19 cellular contexts compared by ENCODE assay signal in genomic region chr5:139925650-139926640, GRCh38.
A peak's percentile ranks its signal among the peaks of the same experiment; 100 is the strongest.
DNase-seq lines count a peak whose midpoint lies in the region; ATAC-seq, FAIRE-seq and TF ChIP-seq lines count a peak whose summit lies in the region.
"Had no signal": no experiment of that assay in that cellular context is flagged by ENCODE, and none has a peak within 500 bp of the region (broad histone marks: within the 10 kb centered on the region; RNA-seq: fewer than 3 reads in every experiment).

No MANE protein-coding gene starts in this region.

- no peaks in the 10 kb centered on the region for H3K27me3 ChIP-seq in H7 (ENCODE audit: control insufficient read depth, insufficient read depth, low read length)
- peaks cover 7% of the 10 kb centered on the region for H3K27me3 ChIP-seq in bronchial epithelial cell (ENCODE audit: control insufficient read depth, insufficient read depth, low read length)
- H3K27me3 ChIP-seq in breast epithelium, result no peaks in the 10 kb centered on the region
- H3K27me3 ChIP-seq: body of pancreas had no signal

- no peak overlapping the region for H3K4me3 ChIP-seq in H7 (ENCODE audit: insufficient read depth, low read depth, low read length)
- H3K4me3 ChIP-seq in bronchial epithelial cell (ENCODE audit: low read depth, low read length), result no peak overlapping the region
- no peak overlapping the region for H3K4me3 ChIP-seq in breast epithelium
- H3K4me3 ChIP-seq: body of pancreas, PC-9, transverse colon had no signal

- TF ChIP-seq CTCF in bronchial epithelial cell (IDR thresholded peaks at IDR 0.05; ENCODE audit: insufficient read depth, low read length, severe bottlenecking) (no peak), breast epithelium (IDR thresholded peaks at IDR 0.05) (no peak)

- peaks cover 2 to 3% of the 10 kb centered on the region in 2 donors for H3K27me3 Mint-ChIP-seq in natural killer cell treated with Interleukin-12 subunit alpha and Interleukin-12 subunit beta and Interleukin-15 and Interleukin-18, amount 100 ng/mL, for 72 hours

- TF ChIP-seq POLR2A in breast epithelium (IDR thresholded peaks at IDR 0.05), result no peak

- peak; percentile 90 for FAIRE-seq in bronchial epithelial cell (lab: Jason Lieb, UNC)

- H3K36me3 ChIP-seq in H7 (replicated peaks; ENCODE audit: control insufficient read depth, insufficient read depth, low read length) (no peaks in the 10 kb centered on the region), bronchial epithelial cell (ENCODE audit: control insufficient read depth, insufficient read depth, low read length) (no peaks in the 10 kb centered on the region), breast epithelium (no peaks in the 10 kb centered on the region)
- H3K36me3 ChIP-seq: transverse colon had no signal

- intact Hi-C loops in breast epithelium (cut with DNase I; ENCODE audit: low total_unique reads), result no loop called here

- no peak overlapping the region for H3K27ac ChIP-seq in breast epithelium
- H3K27ac ChIP-seq: 22Rv1, body of pancreas, C4-2B, PC-9, transverse colon had no signal

- DNase-seq in DMS 273 (lab: John Stamatoyannopoulos, UW; ENCODE audit: unreplicated experiment) (peak; percentile 37), DMS 273 treated with DMSO at 0.1 percent for 48 hours (lab: John Stamatoyannopoulos, UW) (no peak), H7 (peak; percentile 4), bronchial epithelial cell (ENCODE audit: low read depth) (peak; percentile 13), breast epithelium (ENCODE audit: low spot score in 2 of 2) (no peak)
- DNase-seq in natural killer cell treated with Interleukin-12 subunit alpha and Interleukin-12 subunit beta and Interleukin-15 and Interleukin-18, amount 100 ng/mL, for 72 hours (ENCODE audit: low spot score), result peak; percentile 67
- DNase-seq: activated naive CD4-positive, alpha-beta T cell; body of pancreas; DMS53; NCI-H2029 treated with DMSO at 0.1 percent for 48 hours; NCI-H526; PC-9; stimulated activated CD4-positive, alpha-beta T cell treated with anti-CD3 and anti-CD28 coated beads, Interleukin-2, amount 100 ng/mL, for 48 hours; transverse colon had no signal

- H3K4me1 ChIP-seq in breast epithelium, result no peaks in the 10 kb centered on the region
- H3K4me1 ChIP-seq: body of pancreas, transverse colon had no signal

- H3K36me3 Mint-ChIP-seq in natural killer cell treated with Interleukin-12 subunit alpha and Interleukin-12 subunit beta and Interleukin-15 and Interleukin-18, amount 100 ng/mL, for 72 hours, result no peaks in the 10 kb centered on the region

- H3K4me1 Mint-ChIP-seq in natural killer cell treated with Interleukin-12 subunit alpha and Interleukin-12 subunit beta and Interleukin-15 and Interleukin-18, amount 100 ng/mL, for 72 hours (ENCODE audit: low read depth in 2 of 2), result peaks cover 28 to 38% of the 10 kb centered on the region in 2 donors

- H3K9me3 Mint-ChIP-seq in natural killer cell treated with Interleukin-12 subunit alpha and Interleukin-12 subunit beta and Interleukin-15 and Interleukin-18, amount 100 ng/mL, for 72 hours, result no peaks in the 10 kb centered on the region

- no peaks in the 10 kb centered on the region for H3K9me3 ChIP-seq in breast epithelium
- H3K9me3 ChIP-seq: body of pancreas, transverse colon had no signal

- peak overlapping the region; percentile 66 for H3K4me3 Mint-ChIP-seq in natural killer cell treated with Interleukin-12 subunit alpha and Interleukin-12 subunit beta and Interleukin-15 and Interleukin-18, amount 100 ng/mL, for 72 hours

- peak; percentile 93 to 95 for ATAC-seq in natural killer cell treated with Interleukin-12 subunit alpha and Interleukin-12 subunit beta and Interleukin-15 and Interleukin-18, amount 100 ng/mL, for 72 hours
- ATAC-seq in GM19463 (IDR thresholded peaks at IDR 0.05; ENCODE audit: unreplicated experiment), result no peak
- ATAC-seq in GM21526 (IDR thresholded peaks at IDR 0.05; ENCODE audit: low FRiP score, unreplicated experiment), result no peak
- ATAC-seq: body of pancreas, sciatic nerve had no signal

- peak overlapping the region; percentile 77 to 83 for H3K27ac Mint-ChIP-seq in natural killer cell treated with Interleukin-12 subunit alpha and Interleukin-12 subunit beta and Interleukin-15 and Interleukin-18, amount 100 ng/mL, for 72 hours

Comparison
In these comparisons a context has a peak if more than half of its experiments do, and no peak if none do; other contexts are left out.
1. DNase-seq: peak in DMS 273 (single experiment), H7 (single experiment), bronchial epithelial cell (single experiment) and natural killer cell treated with Interleukin-12 subunit alpha and Interleukin-12 subunit beta and Interleukin-15 and Interleukin-18, amount 100 ng/mL, for 72 hours (single experiment); none in DMS 273 treated with DMSO at 0.1 percent for 48 hours (single experiment) and breast epithelium (0 of 2).
2. ATAC-seq: peak in natural killer cell treated with Interleukin-12 subunit alpha and Interleukin-12 subunit beta and Interleukin-15 and Interleukin-18, amount 100 ng/mL, for 72 hours (2 of 2); none in GM19463 (single experiment) and GM21526 (single experiment).